In the genomic region with DNA sequence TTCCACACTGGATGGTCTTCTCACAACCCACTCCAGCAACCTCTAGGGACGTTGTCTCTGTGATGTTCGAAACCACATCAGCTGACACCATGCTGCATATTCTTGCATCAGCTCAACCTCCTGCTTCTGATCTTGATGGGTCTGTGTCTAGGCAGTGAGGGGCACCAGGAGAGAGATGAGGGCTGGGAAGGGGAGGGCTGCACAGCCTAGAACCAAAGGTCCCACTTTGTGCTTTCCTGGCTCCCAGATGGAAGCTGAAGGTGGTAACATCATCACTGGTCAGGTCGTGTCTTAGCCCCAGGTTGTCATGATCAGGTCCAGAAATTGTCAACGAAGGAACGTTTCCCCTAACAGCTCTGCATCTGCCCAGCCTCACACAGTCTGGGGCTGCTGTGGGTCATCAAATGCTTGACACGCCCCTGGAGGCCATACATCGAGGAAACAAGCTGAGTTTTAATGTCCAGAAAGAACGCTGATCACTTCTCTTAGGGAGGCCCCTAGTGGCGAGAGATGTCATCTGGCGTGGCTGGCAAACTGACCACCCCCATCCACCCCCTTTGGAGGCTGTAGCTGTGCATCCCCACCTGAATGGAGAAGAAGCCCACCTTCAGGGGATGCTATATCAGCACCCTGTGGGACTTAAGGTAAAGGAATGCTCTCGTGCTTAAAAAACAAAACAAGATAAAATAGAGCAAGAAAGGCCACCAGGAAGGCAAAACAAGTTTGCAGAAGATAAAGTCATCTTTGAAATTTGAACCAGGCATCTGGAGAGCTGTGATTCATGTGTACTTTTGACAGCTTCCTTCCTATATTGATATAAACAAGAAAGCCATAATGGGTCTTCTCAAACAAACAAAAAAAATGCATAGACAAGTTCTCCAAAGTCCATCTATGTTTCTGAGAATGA, we compare ENCODE assay signal across 8 cellular contexts. TPM values are rescaled to one million over a fixed set of nuclear protein-coding genes. Genes with fewer than 3 reads are reported as not detected.
DNase-seq lines count a peak whose midpoint lies in the region; ATAC-seq, FAIRE-seq and TF ChIP-seq lines count a peak whose summit lies in the region.

No MANE protein-coding gene starts in this region.

- H3K36me3 Mint-ChIP-seq in T-helper 17 cell (ENCODE audit: low read depth) (no peaks in the 10 kb centered on the region), endothelial cell (ENCODE audit: low read depth, unreplicated experiment) (no peaks in the 10 kb centered on the region)

- peak; percentile 7 for FAIRE-seq in A549 (lab: Jason Lieb, UNC)
- peak; percentile 50 for FAIRE-seq in G401.6 (lab: Jason Lieb, UNC)

- H3K4me3 ChIP-seq in A549 (no peak overlapping the region), mucosa of descending colon (no peak overlapping the region)

- POLR2A ChIA-PET in A549 (lab: Yijun Ruan, JAX) (interaction anchor here (0.6 to 1.7 kb wide), 4 partner anchors 8 to 134 kb away, joined by 3 to 23 read pairs (median 4); a partner anchor contains a TSS), HEK293T (lab: Yijun Ruan, JAX) (interaction anchor here (1.0 kb wide), 3 partner anchors 11 to 151 kb away, joined by 3 to 9 read pairs (median 5); a partner anchor contains a TSS)

- TF ChIP-seq CTCF in A549 (IDR thresholded peaks at IDR 0.05) (peak; percentile 95), endothelial cell (IDR thresholded peaks at IDR 0.05; ENCODE audit: unreplicated experiment) (peak; percentile 71), mucosa of descending colon (IDR thresholded peaks at IDR 0.05) (peak; percentile 22)

- TF ChIP-seq EP300 in A549 (IDR thresholded peaks at IDR 0.05) = no peak

- peak overlapping the region; percentile 37 to 64; a peak in 5 of 6 replicates for H3K27ac ChIP-seq in A549

- peak overlapping the region; percentile 32 for H3K4me2 ChIP-seq in A549

- H3K4me3 Mint-ChIP-seq in T-helper 17 cell (peak overlapping the region; percentile 47), endothelial cell (ENCODE audit: unreplicated experiment) (no peak overlapping the region)

- ATAC-seq in A549 (peak; percentile 94 to 97), T-helper 17 cell (peak; percentile 52), mucosa of descending colon (peak; percentile 80)

- H3K4me1 Mint-ChIP-seq in T-helper 17 cell (peaks cover 28% of the 10 kb centered on the region), endothelial cell (ENCODE audit: unreplicated experiment) (peaks cover 22% of the 10 kb centered on the region)

- CTCF ChIA-PET in A549 (lab: Yijun Ruan, JAX) (interaction anchor here (0.5 to 6.9 kb wide), 71 partner anchors 8 to 644 kb away, joined by 3 to 122 read pairs (median 6); a partner anchor contains a TSS), HEK293T (lab: Yijun Ruan, JAX) (interaction anchor here (0.6 to 1.6 kb wide), 27 partner anchors 8 to 383 kb away, joined by 3 to 12 read pairs (median 4); no protein-coding TSS in a partner anchor)

- H3K9me3 Mint-ChIP-seq in endothelial cell (ENCODE audit: unreplicated experiment) = peaks cover 4% of the 10 kb centered on the region

- intact Hi-C loops in mucosa of descending colon (cut with DNase I, micrococcal nuclease) = no loop called here

- TF ChIP-seq POLR2A in A549 (IDR thresholded peaks at IDR 0.05; ENCODE audit: low read length) = no peak

- H3K36me3 ChIP-seq in mucosa of descending colon (ENCODE audit: low read depth) = no peaks in the 10 kb centered on the region

- DNase-seq in A549 (ENCODE audit: low read depth in 1 of 2, low spot score in 1 of 2) = peak; percentile 82 to 96
- DNase-seq in HEK293T (ENCODE audit: extremely low spot score) = peak; percentile 88
- peak; percentile 68 for DNase-seq in MV-4-11 (lab: John Stamatoyannopoulos, UW)
- DNase-seq in T-helper 17 cell = no peak
- peak; percentile 67 for DNase-seq in endothelial cell (ENCODE audit: low spot score)
- DNase-seq in mucosa of descending colon = peak in 2 of 3 donors; percentile 48 to 63
- DNase-seq in central memory CD4-positive, alpha-beta T cell = no peak

- H3K27ac Mint-ChIP-seq in T-helper 17 cell = no peak overlapping the region
- H3K27ac Mint-ChIP-seq in endothelial cell (ENCODE audit: unreplicated experiment) = peak overlapping the region; percentile 31

- H3K27me3 Mint-ChIP-seq in T-helper 17 cell (no peaks in the 10 kb centered on the region), endothelial cell (ENCODE audit: unreplicated experiment) (no peaks in the 10 kb centered on the region)

- H3K9me3 ChIP-seq in A549 (0 out of 3 replicates have a peak, but pooled peaks cover 4% of the 10 kb centered on the region), T-helper 17 cell (ENCODE audit: control insufficient read depth, low read length, poor library complexity, severe bottlenecking) (no peaks in the 10 kb centered on the region), mucosa of descending colon (no peaks in the 10 kb centered on the region)

- TF ChIP-seq RAD21 in A549 (conservative IDR thresholded peaks at IDR 0.05 in 1 of 2, IDR thresholded peaks at IDR 0.05 in 1 of 2) = peak; percentile 92 to 95

- H3K4me1 ChIP-seq in A549 (0 out of 3 replicates have a peak, but pooled peaks cover 3% of the 10 kb centered on the region), mucosa of descending colon (ENCODE audit: low read depth) (no peaks in the 10 kb centered on the region)

- 20% methylated on average over 11 of the region's 11 CpGs for WGBS in A549 (ENCODE audit: missing lambda C conversion rate)

TF ChIP-seq in A549, 52 proteins besides CTCF, POLR2A, EP300 and RAD21:
- TF ChIP-seq JUNB (IDR thresholded peaks at IDR 0.05) (no peak), RNF2 (IDR thresholded peaks at IDR 0.05; ENCODE audit: borderline replicate concordance, low read depth) (no peak), NR3C1 (IDR thresholded peaks at IDR 0.05) (no peak), EHF (CRISPR knock-in tag; IDR thresholded peaks at IDR 0.05) (0 out of 2 replicates have a peak, but pooled peaks have one; percentile 46), SMC3 (IDR thresholded peaks at IDR 0.05) (peak; percentile 96), MAZ (IDR thresholded peaks at IDR 0.05; ENCODE audit: borderline replicate concordance, low read depth, low read length) (no peak), RARB (CRISPR knock-in tag; IDR thresholded peaks at IDR 0.05) (no peak), PHF8 (IDR thresholded peaks at IDR 0.05; ENCODE audit: borderline replicate concordance, low read depth) (no peak), CHD2 (IDR thresholded peaks at IDR 0.05; ENCODE audit: low read length, partially characterized antibody) (no peak), ZFP36 (IDR thresholded peaks at IDR 0.05; ENCODE audit: borderline replicate concordance, partially characterized antibody) (no peak), CHD4 (IDR thresholded peaks at IDR 0.05; ENCODE audit: borderline replicate concordance) (no peak), TFCP2L1 (CRISPR knock-in tag; IDR thresholded peaks at IDR 0.05) (no peak)

TF ChIP-seq in HEK293T, 16 proteins besides CTCF, POLR2A, EP300 and RAD21:
- TF ChIP-seq SUZ12 (IDR thresholded peaks at IDR 0.05) = no peak
- no peak for TF ChIP-seq ELF4 (IDR thresholded peaks at IDR 0.05)
- no peak for TF ChIP-seq SP1 (IDR thresholded peaks at IDR 0.05)
- no peak for TF ChIP-seq ARNT (IDR thresholded peaks at IDR 0.05)
- no peak for TF ChIP-seq ZNF384 (IDR thresholded peaks at IDR 0.05)
- TF ChIP-seq HDGF (IDR thresholded peaks at IDR 0.05; ENCODE audit: borderline replicate concordance) = no peak
- TF ChIP-seq L3MBTL2 (conservative IDR thresholded peaks at IDR 0.05) = no peak
- no peak for TF ChIP-seq CTBP1 (IDR thresholded peaks at IDR 0.05; ENCODE audit: borderline replicate concordance)
- TF ChIP-seq FOXM1 (IDR thresholded peaks at IDR 0.05; ENCODE audit: borderline replicate concordance) = no peak
TF ChIP-seq in HEK293T: peak in this region for 0.

RNA-seq across cellular contexts. Expression of a gene that starts 58.3 kb away (rescaled TPM):
- polyA plus RNA-seq in A549 (2011; rRNA removed) (19.7 and 26.1 TPM in 2 replicates), A549 (2017; fragmentation: RNase III; extraction: RNeasy Plus Mini Kit Qiagen cat#74134 plus additional on column Dnase treatment) (6.9 to 11.6 TPM (median 9.5 TPM) in 3 replicates)
- 5.2 and 6.7 TPM in 2 replicates for polyA plus RNA-seq in A549 (2012; cell fraction: cytosol; rRNA removed)
- 3.3 and 3.4 TPM in 2 replicates for polyA plus RNA-seq in A549 (2012; cell fraction: nucleus; rRNA removed)
- 16.2 and 25.9 TPM in 2 replicates for polyA minus RNA-seq in A549 (2011; rRNA and poly(A)+ RNA removed)
- total RNA-seq in T-helper 17 cell (10 to 100 TPM in 1 of 2 donors, 1 to 10 TPM in 1; 8.9 to 10.2 TPM), endothelial cell (ENCODE audit: unreplicated experiment) (98.0 TPM), mucosa of descending colon (10 to 100 TPM; 56.0 to 99.3 (median 99.0) TPM)

Comparison
In these comparisons a context has a peak if more than half of its experiments do, and no peak if none do; other contexts are left out.
1. DNase-seq: peak in A549 (2 of 2), HEK293T (single experiment), MV-4-11 (single experiment), endothelial cell (single experiment) and mucosa of descending colon (2 of 3); none in T-helper 17 cell (0 of 3) and central memory CD4-positive, alpha-beta T cell (single experiment).
2. CTCF ChIP-seq: peak in every context shown above with its lines; median percentile 95 in A549; 71 in endothelial cell; 22 in mucosa of descending colon.
3. Peak in every context shown above with its lines, with median percentiles within 50 percentile points of each other: ATAC-seq.